8 cellular contexts compared by ENCODE assay signal in the genomic region with DNA sequence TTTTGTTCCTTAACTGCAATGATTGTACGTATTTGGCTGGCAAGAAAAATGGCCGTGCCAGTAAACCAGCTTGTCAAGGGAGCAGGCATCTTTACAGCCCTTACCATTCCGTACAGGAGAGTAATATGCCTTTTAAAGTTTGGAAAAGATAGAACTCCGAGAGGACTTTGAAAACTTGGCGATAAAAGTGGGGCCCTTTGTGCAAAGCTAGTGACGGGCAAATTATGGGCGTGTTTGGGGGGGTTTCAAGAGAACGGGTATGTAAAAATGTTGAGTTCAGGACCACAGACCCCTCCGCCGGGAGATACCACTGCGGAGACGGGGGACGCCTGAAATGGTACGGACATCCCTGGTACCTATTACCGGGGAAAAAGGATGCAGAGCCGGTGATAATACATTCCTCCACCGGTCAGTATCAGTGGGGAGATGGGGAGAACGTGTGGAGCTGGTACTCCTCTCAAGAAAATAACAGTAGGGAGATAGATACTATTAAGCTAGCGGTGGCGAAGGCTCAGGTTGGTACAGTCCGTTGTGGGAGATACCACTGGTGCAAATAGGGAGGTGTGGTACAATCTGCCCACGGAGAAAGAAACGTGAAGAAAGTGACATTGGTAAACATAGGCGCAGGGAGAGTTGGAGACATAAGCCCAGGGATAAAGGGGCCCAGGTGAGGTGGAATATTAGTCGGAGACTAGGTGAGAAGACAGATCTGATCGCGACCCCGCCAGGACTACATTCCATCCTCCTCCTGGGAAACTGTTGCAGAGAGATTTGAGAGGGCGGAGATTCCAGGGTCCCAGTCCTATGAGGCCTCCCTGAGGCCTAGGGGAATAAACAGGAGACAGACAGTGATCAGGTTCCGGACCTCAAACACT. TPM values are rescaled to one million over a fixed set of nuclear protein-coding genes. Genes with fewer than 3 reads are reported as not detected.
DNase-seq lines count a peak whose midpoint lies in the region.

No MANE protein-coding gene starts in this region.

- peak overlapping the region; percentile 65 for H3K4me3 ChIP-seq in Jurkat, Clone E6-1 (ENCODE audit: low read length)

- peak; percentile 54 for DNase-seq in SIG-M5 treated with dmso at 0.1 percent for 504 hours (lab: John Stamatoyannopoulos, UW; ENCODE audit: unreplicated experiment)
- no peak for DNase-seq in SIG-M5 (lab: John Stamatoyannopoulos, UW)
- DNase-seq in Jurkat, Clone E6-1 (ENCODE audit: low read depth, low spot score) = peak; percentile 87
- peak; percentile 67 for DNase-seq in OCI-M2 (lab: John Stamatoyannopoulos, UW; ENCODE audit: unreplicated experiment)
- peak; percentile 53 for DNase-seq in activated T-helper 1 cell treated with anti-CD3 and anti-CD28 coated beads, Interleukin-2, amount 50 U/mL, for 16 hours (ENCODE audit: low read depth in 1 of 2, low spot score in 1 of 2)
- DNase-seq in fibroblast of gingiva (ENCODE audit: low read depth) = peak; percentile 83
- DNase-seq in myocyte (ENCODE audit: low read depth) = peak; percentile 86
- DNase-seq in stimulated activated CD8-positive, alpha-beta memory T cell treated with anti-CD3 and anti-CD28 coated beads, Interleukin-7, amount 100 ng/mL, for 1 hour (ENCODE audit: low read depth in 2 of 2) = peak; percentile 30 to 55

RNA-seq across cellular contexts. Expression of gene SPACA5, which starts 14.5 kb away (rescaled TPM):
- polyA plus RNA-seq in Jurkat, Clone E6-1 (2012; ENCODE audit: insufficient read depth, insufficient read length) = not detected
- not detected in 2 replicates for total RNA-seq in myocyte
- not detected for polyA plus RNA-seq in myocyte (2012)

RNA-seq across cellular contexts. Expression of gene ZNF182, which starts 17.5 kb away (rescaled TPM):
- polyA plus RNA-seq in Jurkat, Clone E6-1 (2012; ENCODE audit: insufficient read depth, insufficient read length) = 0.84 TPM
- total RNA-seq in myocyte = 3.0 TPM in 2 replicates
- 1.5 TPM for polyA plus RNA-seq in myocyte (2012)

RNA-seq across cellular contexts. Expression of gene ZNF630, which starts 50.2 kb away (rescaled TPM):
- not detected for polyA plus RNA-seq in Jurkat, Clone E6-1 (2012; ENCODE audit: insufficient read depth, insufficient read length)
- 1.5 and 2.2 TPM in 2 replicates for total RNA-seq in myocyte
- 1.6 TPM for polyA plus RNA-seq in myocyte (2012)
